ENCODE assay signal across 17 cellular contexts in genomic region chr7:103325744-103326143, GRCh38.
"Had no signal": no experiment of that assay in that cellular context is flagged by ENCODE, and none has a peak within 500 bp of the region (broad histone marks: within the 10 kb centered on the region; RNA-seq: fewer than 3 reads in every experiment).

No MANE protein-coding gene starts in this region.

- H3K4me1 Mint-ChIP-seq: memory B cell had no signal

- DNase-seq: activated naive CD8-positive, alpha-beta T cell treated with anti-CD3 and anti-CD28 coated beads, Interleukin-2, amount 10 ng/mL, durations not matched to agents 7 days and 5 days; anterior cingulate cortex; brain microvascular endothelial cell; cerebellar nuclear complex; effector memory CD4-positive, alpha-beta T cell; foreskin keratinocyte; glutamatergic neuron; left ventricle myocardium inferior; mucosa of descending colon; naive thymus-derived CD4-positive, alpha-beta T cell; stimulated activated CD4-positive, alpha-beta T cell treated with anti-CD3 and anti-CD28 coated beads, Interleukin-4, amount 100 ng/mL, for 1 hour; stimulated activated naive CD4-positive, alpha-beta T cell treated with Interleukin-2 at 50 U/mL for 16 hours; T-helper 9 cell had no signal

- H3K27ac Mint-ChIP-seq: activated T-helper 1 cell treated with anti-CD3 and anti-CD28 coated beads, Interleukin-12 subunit alpha, Interleukin-12 subunit beta, Interleukin-2, Interleukin-4 antibody, amounts not matched to agents 30 ng/mL and 10 ng/mL and 1 ng/mL, durations not matched to agents 14 hours and 24 hours and 36 hours; dendritic cell treated with granulocyte-macrophage colony-stimulating factor and Interleukin-4, amounts not matched to agents 40 ng/mL and 50 ng/mL, for 4 days; memory B cell; type B pancreatic cell had no signal

- H3K9me3 Mint-ChIP-seq: activated naive CD8-positive, alpha-beta T cell treated with anti-CD3 and anti-CD28 coated beads, Interleukin-2, amount 10 ng/mL, durations not matched to agents 7 days and 5 days; activated T-helper 1 cell treated with anti-CD3 and anti-CD28 coated beads, Interleukin-12 subunit alpha, Interleukin-12 subunit beta, Interleukin-2, Interleukin-4 antibody, amounts not matched to agents 30 ng/mL and 10 ng/mL and 1 ng/mL, durations not matched to agents 14 hours and 24 hours and 36 hours; dendritic cell treated with granulocyte-macrophage colony-stimulating factor and Interleukin-4, amounts not matched to agents 40 ng/mL and 50 ng/mL, for 4 days; memory B cell; naive thymus-derived CD4-positive, alpha-beta T cell; type B pancreatic cell had no signal

- ATAC-seq: foreskin keratinocyte; mucosa of descending colon; naive thymus-derived CD4-positive, alpha-beta T cell had no signal

- H3K27me3 Mint-ChIP-seq: activated naive CD8-positive, alpha-beta T cell treated with anti-CD3 and anti-CD28 coated beads, Interleukin-2, amount 10 ng/mL, durations not matched to agents 7 days and 5 days; dendritic cell treated with granulocyte-macrophage colony-stimulating factor and Interleukin-4, amounts not matched to agents 40 ng/mL and 50 ng/mL, for 4 days; memory B cell; naive thymus-derived CD4-positive, alpha-beta T cell; type B pancreatic cell had no signal

- H3K4me3 Mint-ChIP-seq: activated naive CD8-positive, alpha-beta T cell treated with anti-CD3 and anti-CD28 coated beads, Interleukin-2, amount 10 ng/mL, durations not matched to agents 7 days and 5 days; activated T-helper 1 cell treated with anti-CD3 and anti-CD28 coated beads, Interleukin-12 subunit alpha, Interleukin-12 subunit beta, Interleukin-2, Interleukin-4 antibody, amounts not matched to agents 30 ng/mL and 10 ng/mL and 1 ng/mL, durations not matched to agents 14 hours and 24 hours and 36 hours; dendritic cell treated with granulocyte-macrophage colony-stimulating factor and Interleukin-4, amounts not matched to agents 40 ng/mL and 50 ng/mL, for 4 days; memory B cell; naive thymus-derived CD4-positive, alpha-beta T cell; type B pancreatic cell had no signal
